ENCODE assay signal across 14 cellular contexts in the genomic region with DNA sequence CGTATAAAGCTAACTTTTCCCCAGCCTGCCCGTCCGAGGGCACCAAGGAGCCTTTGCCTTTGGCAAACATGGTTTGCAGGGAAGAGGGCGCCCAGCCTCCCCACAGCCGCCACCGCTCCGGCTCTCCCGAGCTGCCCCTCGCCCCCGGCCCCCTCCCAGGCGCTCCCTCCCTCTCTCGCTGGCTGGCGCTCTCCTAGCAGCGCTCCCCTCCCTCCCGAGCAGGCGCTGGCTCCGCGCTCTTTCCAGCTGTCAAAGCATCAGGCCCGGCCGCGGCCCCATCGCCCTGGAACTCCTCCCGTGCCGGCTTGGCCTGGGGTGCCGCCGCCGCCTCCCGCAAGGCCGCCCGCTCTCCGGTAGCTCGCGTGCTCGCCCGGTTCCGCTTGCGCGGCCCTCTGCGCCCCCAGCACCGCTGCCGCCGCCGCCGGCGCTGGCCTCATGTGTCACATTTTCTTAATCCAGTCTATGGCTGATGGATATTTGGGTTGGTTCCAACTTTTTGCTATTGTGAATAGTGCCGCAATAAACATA. TPM values are rescaled to one million over a fixed set of nuclear protein-coding genes. Genes with fewer than 3 reads are reported as not detected.
"Had no signal": no experiment of that assay in that cellular context is flagged by ENCODE, and none has a peak within 500 bp of the region (broad histone marks: within the 10 kb centered on the region; RNA-seq: fewer than 3 reads in every experiment).

No MANE protein-coding gene starts in this region.

RNA-seq across cellular contexts. Expression of a gene that starts 10.7 kb away (rescaled TPM):
- total RNA-seq: activated CD4-positive, alpha-beta memory T cell treated with anti-CD3 and anti-CD28 coated beads for 36 hours; activated CD4-positive, alpha-beta T cell treated with anti-CD3 and anti-CD28 coated beads for 36 hours; activated CD4-positive, alpha-beta T cell treated with anti-CD3 and anti-CD28 coated beads, Interleukin-2, amount 10 ng/mL, durations not matched to agents 24 days and 14 days; activated CD8-positive, alpha-beta memory T cell treated with anti-CD3 and anti-CD28 coated beads for 36 hours; activated CD8-positive, alpha-beta memory T cell treated with anti-CD3 and anti-CD28 coated beads, Interleukin-2, amount 10 ng/mL, durations not matched to agents 7 days and 5 days; activated naive CD4-positive, alpha-beta T cell treated with anti-CD3 and anti-CD28 coated beads for 36 hours; activated naive CD8-positive, alpha-beta T cell treated with anti-CD3 and anti-CD28 coated beads for 36 hours; activated T-helper 1 cell treated with anti-CD3 and anti-CD28 coated beads, Interleukin-12 subunit alpha, Interleukin-12 subunit beta, Interleukin-2, Interleukin-4 antibody, amounts not matched to agents 30 ng/mL and 10 ng/mL and 1 ng/mL, durations not matched to agents 14 hours and 24 hours and 36 hours; aorta; breast epithelium; cardiac muscle cell; dermis microvascular lymphatic vessel endothelial cell; gastrocnemius medialis; T-helper 17 cell had no signal
- polyA plus RNA-seq: aorta had no signal
